ENCODE assay signal across 30 cellular contexts in genomic region chr13:26602783-26603182, GRCh38. TPM values are rescaled to one million over a fixed set of nuclear protein-coding genes. Genes with fewer than 3 reads are reported as not detected.
"Had no signal": no experiment of that assay in that cellular context is flagged by ENCODE, and none has a peak within 500 bp of the region (broad histone marks: within the 10 kb centered on the region; RNA-seq: fewer than 3 reads in every experiment).

No MANE protein-coding gene starts in this region.

- H3K9me3 Mint-ChIP-seq: natural killer cell treated with Interleukin-12 subunit alpha and Interleukin-12 subunit beta and Interleukin-15 and Interleukin-18, amount 100 ng/mL, for 72 hours; neural crest cell; stimulated activated memory B cell treated with anti-CD40 and anti-IgM and Interleukin-4, amounts not matched to agents 10 μg/mL and 1 μg/mL and 100 μg/mL, for 72 hours had no signal

- H3K4me3 ChIP-seq: pancreas, psoas muscle, skin epidermis, smooth muscle cell, spleen, suprapubic skin, testis, tibial nerve, upper lobe of left lung, vagina had no signal

- FAIRE-seq: pancreas, urothelium cell line had no signal

- H3K27ac Mint-ChIP-seq: naive thymus-derived CD8-positive, alpha-beta T cell; natural killer cell treated with Interleukin-12 subunit alpha and Interleukin-12 subunit beta and Interleukin-15 and Interleukin-18, amount 100 ng/mL, for 72 hours; stimulated activated memory B cell treated with anti-CD40 and anti-IgM and Interleukin-4, amounts not matched to agents 10 μg/mL and 1 μg/mL and 100 μg/mL, for 72 hours had no signal

- H3K4me2 ChIP-seq: smooth muscle cell had no signal

- H3K27me3 ChIP-seq: pancreas, spleen, suprapubic skin, testis, tibial nerve, upper lobe of left lung, vagina had no signal

- H3K4me3 Mint-ChIP-seq: naive thymus-derived CD8-positive, alpha-beta T cell; natural killer cell treated with Interleukin-12 subunit alpha and Interleukin-12 subunit beta and Interleukin-15 and Interleukin-18, amount 100 ng/mL, for 72 hours; nephron progenitor cell; neural crest cell; stimulated activated memory B cell treated with anti-CD40 and anti-IgM and Interleukin-4, amounts not matched to agents 10 μg/mL and 1 μg/mL and 100 μg/mL, for 72 hours; stimulated activated naive CD8-positive, alpha-beta T cell treated with anti-CD3 and anti-CD28 coated beads, Interleukin-15, amount 100 ng/mL, for 72 hours had no signal

- DNase-seq: naive thymus-derived CD8-positive, alpha-beta T cell; nephron progenitor cell; nucleus accumbens; pancreas; psoas muscle; right cardiac atrium; spleen; stimulated activated CD4-positive, alpha-beta T cell treated with anti-CD3 and anti-CD28 coated beads, Interleukin-12 subunit alpha, Interleukin-12 subunit beta, amount 100 ng/mL, for 4 hours; stimulated activated CD4-positive, alpha-beta T cell treated with anti-CD3 and anti-CD28 coated beads, Interleukin-1b, Interleukin-23, amount 100 ng/mL, for 48 hours; stimulated activated CD4-positive, alpha-beta T cell treated with anti-CD3 and anti-CD28 coated beads, Interleukin-4, amount 100 ng/mL, for 1 hour; stimulated activated CD4-positive, alpha-beta T cell treated with anti-CD3 and anti-CD28 coated beads, Interleukin-4, amount 100 ng/mL, for 4 hours; stimulated activated CD8-positive, alpha-beta memory T cell treated with anti-CD3 and anti-CD28 coated beads, Interleukin-4, amount 100 ng/mL, for 48 hours; stimulated activated naive CD4-positive, alpha-beta T cell; stimulated activated naive CD8-positive, alpha-beta T cell treated with anti-CD3 and anti-CD28 coated beads, Interleukin-15, amount 100 ng/mL, for 72 hours; stimulated activated naive CD8-positive, alpha-beta T cell treated with anti-CD3 and anti-CD28 coated beads, Interleukin-15, Interleukin-2, amounts not matched to agents 100 U/mL and 50 U/mL, for 24 hours; substantia nigra; testis; trophoblast cell; upper lobe of left lung had no signal

- ATAC-seq: naive thymus-derived CD8-positive, alpha-beta T cell; natural killer cell treated with Interleukin-12 subunit alpha and Interleukin-12 subunit beta and Interleukin-15 and Interleukin-18, amount 100 ng/mL, for 72 hours; pancreas; psoas muscle; right cardiac atrium; sciatic nerve; stimulated activated memory B cell treated with anti-CD40 and anti-IgM and Interleukin-4, amounts not matched to agents 10 μg/mL and 1 μg/mL and 100 μg/mL, for 72 hours; stimulated activated naive CD8-positive, alpha-beta T cell treated with anti-CD3 and anti-CD28 coated beads, Interleukin-15, amount 100 ng/mL, for 72 hours; stimulated activated naive CD8-positive, alpha-beta T cell treated with anti-CD3 and anti-CD28 coated beads, Interleukin-15, Interleukin-2, amounts not matched to agents 100 U/mL and 50 U/mL, for 24 hours had no signal

- H3K4me1 ChIP-seq: vagina had no signal

- H3K27ac ChIP-seq: neutrophil, pancreas, psoas muscle, skin epidermis, spleen, suprapubic skin, testis, tibial nerve, upper lobe of left lung, vagina had no signal

- H3K36me3 Mint-ChIP-seq: natural killer cell treated with Interleukin-12 subunit alpha and Interleukin-12 subunit beta and Interleukin-15 and Interleukin-18, amount 100 ng/mL, for 72 hours; stimulated activated memory B cell treated with anti-CD40 and anti-IgM and Interleukin-4, amounts not matched to agents 10 μg/mL and 1 μg/mL and 100 μg/mL, for 72 hours had no signal

- H3K9me3 ChIP-seq: neutrophil, pancreas, psoas muscle, spleen, suprapubic skin, testis, tibial nerve, upper lobe of left lung, vagina had no signal

- H3K36me3 ChIP-seq: neutrophil, pancreas, spleen, suprapubic skin, tibial nerve, upper lobe of left lung, vagina had no signal

RNA-seq across cellular contexts. Expression of gene WASF3, which starts 45.3 kb away (rescaled TPM):
- total RNA-seq: natural killer cell treated with Interleukin-12 subunit alpha and Interleukin-12 subunit beta and Interleukin-15 and Interleukin-18, amount 100 ng/mL, for 72 hours had no signal
- polyA plus RNA-seq: naive thymus-derived CD8-positive, alpha-beta T cell had no signal
